ENCODE assay signal across 14 cellular contexts in the genomic region with DNA sequence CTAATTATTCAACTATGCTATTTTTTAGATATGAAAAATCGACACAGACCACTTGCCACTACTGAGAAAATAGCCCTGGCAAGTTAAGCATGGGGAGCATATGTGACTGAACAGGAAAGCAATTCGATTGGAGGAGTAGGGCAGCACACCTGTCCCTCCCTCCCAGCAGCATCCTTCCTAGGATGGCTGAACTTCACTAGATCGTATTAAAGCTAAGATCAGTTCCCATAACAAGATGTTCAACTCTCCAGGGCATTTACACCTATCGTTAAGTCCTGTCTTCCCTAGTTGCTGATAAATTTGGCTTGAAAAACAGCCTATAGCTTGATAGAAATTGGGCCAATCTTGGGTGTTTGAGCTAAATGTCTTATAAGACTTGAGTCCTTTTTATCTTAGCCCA. TPM values are rescaled to one million over a fixed set of nuclear protein-coding genes. Genes with fewer than 3 reads are reported as not detected.
DNase-seq lines count a peak whose midpoint lies in the region; ATAC-seq and TF ChIP-seq lines count a peak whose summit lies in the region.
"Had no signal": no experiment of that assay in that cellular context is flagged by ENCODE, and none has a peak within 500 bp of the region (broad histone marks: within the 10 kb centered on the region; RNA-seq: fewer than 3 reads in every experiment).

No MANE protein-coding gene starts in this region.

- TF ChIP-seq CTCF in natural killer cell (IDR thresholded peaks at IDR 0.05) = no peak
- no peak for TF ChIP-seq CTCF in Peyer's patch (IDR thresholded peaks at IDR 0.05)

- no peak overlapping the region for H2BK12ac ChIP-seq in mesenchymal stem cell (ENCODE audit: low read length in 2 of 2)

- peak overlapping the region; percentile 70 to 100 for H3K27ac Mint-ChIP-seq in natural killer cell
- peak overlapping the region in 1 of 2 donors; percentile 77 for H3K27ac Mint-ChIP-seq in natural killer cell treated with Interleukin-12 subunit alpha and Interleukin-12 subunit beta and Interleukin-15 and Interleukin-18, amount 100 ng/mL, for 72 hours
- H3K27ac Mint-ChIP-seq in activated T-helper 1 cell treated with anti-CD3 and anti-CD28 coated beads, Interleukin-12 subunit alpha, Interleukin-12 subunit beta, Interleukin-2, Interleukin-4 antibody, amounts not matched to agents 30 ng/mL and 10 ng/mL and 1 ng/mL, durations not matched to agents 14 hours and 24 hours and 36 hours = peak overlapping the region; percentile 11

- peaks cover 54 to 65% of the 10 kb centered on the region in 2 donors for H3K4me1 Mint-ChIP-seq in natural killer cell
- peaks cover 58 to 65% of the 10 kb centered on the region in 2 donors for H3K4me1 Mint-ChIP-seq in natural killer cell treated with Interleukin-12 subunit alpha and Interleukin-12 subunit beta and Interleukin-15 and Interleukin-18, amount 100 ng/mL, for 72 hours (ENCODE audit: low read depth in 2 of 2)
- peaks cover 70% of the 10 kb centered on the region for H3K4me1 Mint-ChIP-seq in activated T-helper 1 cell treated with anti-CD3 and anti-CD28 coated beads, Interleukin-12 subunit alpha, Interleukin-12 subunit beta, Interleukin-2, Interleukin-4 antibody, amounts not matched to agents 30 ng/mL and 10 ng/mL and 1 ng/mL, durations not matched to agents 14 hours and 24 hours and 36 hours (ENCODE audit: low read depth)

- H3K4me1 ChIP-seq in mesenchymal stem cell (ENCODE audit: control insufficient read depth, insufficient read depth, low read depth, low read length) = peaks cover 7% of the 10 kb centered on the region
- peaks cover 0 to 33% (median 5%) of the 10 kb centered on the region in 4 donors for H3K4me1 ChIP-seq in Peyer's patch

- peaks cover 25% of the 10 kb centered on the region for H3K36me3 Mint-ChIP-seq in natural killer cell
- peaks cover 65% of the 10 kb centered on the region for H3K36me3 Mint-ChIP-seq in natural killer cell treated with Interleukin-12 subunit alpha and Interleukin-12 subunit beta and Interleukin-15 and Interleukin-18, amount 100 ng/mL, for 72 hours
- peaks cover 74% of the 10 kb centered on the region for H3K36me3 Mint-ChIP-seq in activated T-helper 1 cell treated with anti-CD3 and anti-CD28 coated beads, Interleukin-12 subunit alpha, Interleukin-12 subunit beta, Interleukin-2, Interleukin-4 antibody, amounts not matched to agents 30 ng/mL and 10 ng/mL and 1 ng/mL, durations not matched to agents 14 hours and 24 hours and 36 hours (ENCODE audit: low read depth)

- H3K4me2 ChIP-seq in mesenchymal stem cell (ENCODE audit: low read length, poor library complexity, severe bottlenecking) = no peak overlapping the region
- H3K4me2 ChIP-seq: PC-9 had no signal

- H3K9me3 ChIP-seq in mesenchymal stem cell (ENCODE audit: control insufficient read depth, low read length) (no peaks in the 10 kb centered on the region), Peyer's patch (no peaks in the 10 kb centered on the region)
- H3K9me3 ChIP-seq: thoracic aorta had no signal

- peak overlapping the region; percentile 56 for H3K9ac ChIP-seq in mesenchymal stem cell (ENCODE audit: low read length)
- H3K9ac ChIP-seq: parathyroid adenoma had no signal

- H3K36me3 ChIP-seq in mesenchymal stem cell (ENCODE audit: control insufficient read depth in 1 of 2, insufficient read depth in 2 of 2, low read depth in 1 of 2, low read length in 2 of 2) = peaks cover 19 to 58% of the 10 kb centered on the region in 2 experiments
- H3K36me3 ChIP-seq in Peyer's patch = peaks cover 2 to 50% (median 2%) of the 10 kb centered on the region in 3 donors

- no peak overlapping the region for H3K27ac ChIP-seq in mesenchymal stem cell (ENCODE audit: low read length, poor library complexity, severe bottlenecking)
- no peak overlapping the region for H3K27ac ChIP-seq in Peyer's patch
- H3K27ac ChIP-seq: parathyroid adenoma, PC-9, thoracic aorta had no signal

- 100% methylated on average over 3 of the region's 4 CpGs for WGBS in mesenchymal stem cell

- no peak for TF ChIP-seq POLR2A in Peyer's patch (IDR thresholded peaks at IDR 0.05)

- no peak overlapping the region for H4K8ac ChIP-seq in mesenchymal stem cell (ENCODE audit: low read length)

- no peak overlapping the region for H2BK5ac ChIP-seq in mesenchymal stem cell (ENCODE audit: low read depth, low read length, poor library complexity, severe bottlenecking)

- no peak overlapping the region for H2BK120ac ChIP-seq in mesenchymal stem cell (ENCODE audit: low read depth, low read length)

- H3K18ac ChIP-seq in mesenchymal stem cell (ENCODE audit: low read depth in 1 of 2, low read length in 2 of 2) = no peak overlapping the region

- H2BK15ac ChIP-seq in mesenchymal stem cell (ENCODE audit: low read depth, poor library complexity, severe bottlenecking) = no peak overlapping the region

- no peak overlapping the region for H3K23ac ChIP-seq in mesenchymal stem cell (ENCODE audit: low read length in 2 of 2)

- H3K79me1 ChIP-seq in mesenchymal stem cell (replicated peaks; ENCODE audit: low read length, poor library complexity, severe bottlenecking) = peaks cover 19% of the 10 kb centered on the region

- H3K4me3 ChIP-seq in mesenchymal stem cell (ENCODE audit: insufficient read depth in 1 of 2, low read depth in 1 of 2, low read length in 2 of 2) (no peak overlapping the region), Peyer's patch (no peak overlapping the region)
- H3K4me3 ChIP-seq: PC-9, thoracic aorta had no signal

- intact Hi-C loops in natural killer cell (cut with micrococcal nuclease) = loop anchor here (10.0 kb wide), 1 partner anchor 745 kb away; a partner anchor contains a TSS
- intact Hi-C loops in activated T-helper 1 cell treated with anti-CD3 and anti-CD28 coated beads, Interleukin-12 subunit alpha, Interleukin-12 subunit beta, Interleukin-2, Interleukin-4 antibody, amounts not matched to agents 30 ng/mL and 10 ng/mL and 1 ng/mL, durations not matched to agents 14 hours and 24 hours and 36 hours (cut with micrococcal nuclease) = loop anchor here (10.0 kb wide), 2 partner anchors 545 to 1255 kb away; a partner anchor contains a TSS

- no peak for ATAC-seq in natural killer cell
- ATAC-seq in natural killer cell treated with Interleukin-12 subunit alpha and Interleukin-12 subunit beta and Interleukin-15 and Interleukin-18, amount 100 ng/mL, for 72 hours = no peak
- no peak for ATAC-seq in HG03469 (IDR thresholded peaks at IDR 0.05; ENCODE audit: unreplicated experiment)

- DNase-seq in natural killer cell (no peak), mesenchymal stem cell (no peak), Peyer's patch (no peak), GM03348 (ENCODE audit: low spot score) (no peak)
- DNase-seq in natural killer cell treated with Interleukin-12 subunit alpha and Interleukin-12 subunit beta and Interleukin-15 and Interleukin-18, amount 100 ng/mL, for 72 hours (ENCODE audit: low spot score) = no peak
- DNase-seq in activated T-helper 1 cell treated with anti-CD3 and anti-CD28 coated beads, Interleukin-12 subunit alpha, Interleukin-12 subunit beta, Interleukin-2, Interleukin-4 antibody, amounts not matched to agents 30 ng/mL and 10 ng/mL and 1 ng/mL, durations not matched to agents 14 hours and 24 hours and 36 hours (ENCODE audit: low spot score) = no peak
- DNase-seq: C1 segment of cervical spinal cord, islet precursor cell, NCI-H1930, NCI-H526 treated with DMSO at 0.1 percent for 48 hours, PC-9 had no signal

- no peak overlapping the region for H2AFZ ChIP-seq in mesenchymal stem cell (ENCODE audit: low read depth, low read length)
- H2AFZ ChIP-seq: parathyroid adenoma, PC-9 had no signal

- no peak overlapping the region for H3K14ac ChIP-seq in mesenchymal stem cell (ENCODE audit: low read length in 2 of 2)

- H4K91ac ChIP-seq in mesenchymal stem cell (ENCODE audit: low read length) = no peak overlapping the region

- no peaks in the 10 kb centered on the region for H3K27me3 ChIP-seq in mesenchymal stem cell (ENCODE audit: control insufficient read depth in 1 of 2, insufficient read depth in 1 of 2, low read length in 2 of 2)
- no peaks in the 10 kb centered on the region for H3K27me3 ChIP-seq in Peyer's patch

- no peak overlapping the region for H3K4ac ChIP-seq in mesenchymal stem cell (ENCODE audit: low read depth in 1 of 2, low read length in 2 of 2)

- no peak overlapping the region for H2AK5ac ChIP-seq in mesenchymal stem cell (ENCODE audit: low read length, severe bottlenecking)

- H3K4me3 Mint-ChIP-seq in natural killer cell = no peak overlapping the region
- no peak overlapping the region for H3K4me3 Mint-ChIP-seq in natural killer cell treated with Interleukin-12 subunit alpha and Interleukin-12 subunit beta and Interleukin-15 and Interleukin-18, amount 100 ng/mL, for 72 hours
- no peak overlapping the region for H3K4me3 Mint-ChIP-seq in activated T-helper 1 cell treated with anti-CD3 and anti-CD28 coated beads, Interleukin-12 subunit alpha, Interleukin-12 subunit beta, Interleukin-2, Interleukin-4 antibody, amounts not matched to agents 30 ng/mL and 10 ng/mL and 1 ng/mL, durations not matched to agents 14 hours and 24 hours and 36 hours

- H3K27me3 Mint-ChIP-seq in natural killer cell (ENCODE audit: low read depth in 2 of 2) = no peaks in the 10 kb centered on the region
- H3K27me3 Mint-ChIP-seq in natural killer cell treated with Interleukin-12 subunit alpha and Interleukin-12 subunit beta and Interleukin-15 and Interleukin-18, amount 100 ng/mL, for 72 hours = no peaks in the 10 kb centered on the region
- no peaks in the 10 kb centered on the region for H3K27me3 Mint-ChIP-seq in activated T-helper 1 cell treated with anti-CD3 and anti-CD28 coated beads, Interleukin-12 subunit alpha, Interleukin-12 subunit beta, Interleukin-2, Interleukin-4 antibody, amounts not matched to agents 30 ng/mL and 10 ng/mL and 1 ng/mL, durations not matched to agents 14 hours and 24 hours and 36 hours (ENCODE audit: insufficient read depth)

- H3K9me3 Mint-ChIP-seq in natural killer cell = no peaks in the 10 kb centered on the region
- H3K9me3 Mint-ChIP-seq in natural killer cell treated with Interleukin-12 subunit alpha and Interleukin-12 subunit beta and Interleukin-15 and Interleukin-18, amount 100 ng/mL, for 72 hours = no peaks in the 10 kb centered on the region
- H3K9me3 Mint-ChIP-seq in activated T-helper 1 cell treated with anti-CD3 and anti-CD28 coated beads, Interleukin-12 subunit alpha, Interleukin-12 subunit beta, Interleukin-2, Interleukin-4 antibody, amounts not matched to agents 30 ng/mL and 10 ng/mL and 1 ng/mL, durations not matched to agents 14 hours and 24 hours and 36 hours = no peaks in the 10 kb centered on the region

RNA-seq across cellular contexts. Expression of a gene that starts 7.0 kb away (rescaled TPM):
- 100 to 1,000 TPM; 151 to 222 (median 174) TPM for total RNA-seq in natural killer cell
- 100 to 1,000 TPM in 1 of 2 donors, 10 to 100 TPM in 1; 97.9 to 119 TPM for total RNA-seq in natural killer cell treated with Interleukin-12 subunit alpha and Interleukin-12 subunit beta and Interleukin-15 and Interleukin-18, amount 100 ng/mL, for 72 hours
- total RNA-seq in activated T-helper 1 cell treated with anti-CD3 and anti-CD28 coated beads, Interleukin-12 subunit alpha, Interleukin-12 subunit beta, Interleukin-2, Interleukin-4 antibody, amounts not matched to agents 30 ng/mL and 10 ng/mL and 1 ng/mL, durations not matched to agents 14 hours and 24 hours and 36 hours = 124 and 126 TPM in 2 replicates
- polyA plus RNA-seq in mesenchymal stem cell (2013, experiment 1 of 2) = 55.9 TPM
- polyA plus RNA-seq in mesenchymal stem cell (2013, experiment 2 of 2) = 52.8 TPM
- 10 to 100 TPM; 47.6 to 74.0 (median 61.3) TPM for total RNA-seq in Peyer's patch

RNA-seq across cellular contexts. Expression of a gene that starts 7.6 kb away (rescaled TPM):
- total RNA-seq in natural killer cell (10 to 100 TPM; 14.2 to 19.9 (median 16.6) TPM), Peyer's patch (10 to 100 TPM; 35.3 to 59.8 (median 42.5) TPM)
- 10 to 100 TPM; 43.9 to 58.4 TPM for total RNA-seq in natural killer cell treated with Interleukin-12 subunit alpha and Interleukin-12 subunit beta and Interleukin-15 and Interleukin-18, amount 100 ng/mL, for 72 hours
- 75.5 and 77.7 TPM in 2 replicates for total RNA-seq in activated T-helper 1 cell treated with anti-CD3 and anti-CD28 coated beads, Interleukin-12 subunit alpha, Interleukin-12 subunit beta, Interleukin-2, Interleukin-4 antibody, amounts not matched to agents 30 ng/mL and 10 ng/mL and 1 ng/mL, durations not matched to agents 14 hours and 24 hours and 36 hours
- polyA plus RNA-seq in mesenchymal stem cell (2013, experiment 1 of 2) = 38.7 TPM
- polyA plus RNA-seq in mesenchymal stem cell (2013, experiment 2 of 2) = 39.7 TPM

RNA-seq across cellular contexts. Expression of a gene that starts 16.6 kb away (rescaled TPM):
- total RNA-seq in natural killer cell (10 to 100 TPM in 1 of 3 donors, 1 to 10 TPM in 2; 8.1 to 10.8 (median 8.9) TPM), Peyer's patch (10 to 100 TPM in 2 of 4 donors, 1 to 10 TPM in 2; 8.2 to 25.2 (median 15.1) TPM)
- 10 to 100 TPM in 1 of 2 donors, 1 to 10 TPM in 1; 7.3 to 15.8 TPM for total RNA-seq in natural killer cell treated with Interleukin-12 subunit alpha and Interleukin-12 subunit beta and Interleukin-15 and Interleukin-18, amount 100 ng/mL, for 72 hours
- total RNA-seq in activated T-helper 1 cell treated with anti-CD3 and anti-CD28 coated beads, Interleukin-12 subunit alpha, Interleukin-12 subunit beta, Interleukin-2, Interleukin-4 antibody, amounts not matched to agents 30 ng/mL and 10 ng/mL and 1 ng/mL, durations not matched to agents 14 hours and 24 hours and 36 hours = 11.6 and 13.4 TPM in 2 replicates
- polyA plus RNA-seq in mesenchymal stem cell (2013, experiment 1 of 2) = 14.3 TPM
- polyA plus RNA-seq in mesenchymal stem cell (2013, experiment 2 of 2) = 13.5 TPM

RNA-seq across cellular contexts. Expression of a gene that starts 36.9 kb away (rescaled TPM):
- total RNA-seq in natural killer cell = 10 to 100 TPM; 39.4 to 51.4 (median 50.9) TPM
- total RNA-seq in natural killer cell treated with Interleukin-12 subunit alpha and Interleukin-12 subunit beta and Interleukin-15 and Interleukin-18, amount 100 ng/mL, for 72 hours = 10 to 100 TPM; 29.6 to 32.5 TPM
- 23.9 and 36.0 TPM in 2 replicates for total RNA-seq in activated T-helper 1 cell treated with anti-CD3 and anti-CD28 coated beads, Interleukin-12 subunit alpha, Interleukin-12 subunit beta, Interleukin-2, Interleukin-4 antibody, amounts not matched to agents 30 ng/mL and 10 ng/mL and 1 ng/mL, durations not matched to agents 14 hours and 24 hours and 36 hours
- 13.6 TPM for polyA plus RNA-seq in mesenchymal stem cell (2013, experiment 1 of 2)
- 14.4 TPM for polyA plus RNA-seq in mesenchymal stem cell (2013, experiment 2 of 2)
- total RNA-seq in Peyer's patch = 100 to 1,000 TPM in 2 of 4 donors, 10 to 100 TPM in 2; 35.5 to 111 (median 83.8) TPM

RNA-seq across cellular contexts. Expression of a gene that starts 38.8 kb away (rescaled TPM):
- 100 to 1,000 TPM in 2 of 3 donors, 10 to 100 TPM in 1; 91.4 to 138 (median 138) TPM for total RNA-seq in natural killer cell
- total RNA-seq in natural killer cell treated with Interleukin-12 subunit alpha and Interleukin-12 subunit beta and Interleukin-15 and Interleukin-18, amount 100 ng/mL, for 72 hours = 100 to 1,000 TPM in 1 of 2 donors, 10 to 100 TPM in 1; 94.8 to 122 TPM
- total RNA-seq in activated T-helper 1 cell treated with anti-CD3 and anti-CD28 coated beads, Interleukin-12 subunit alpha, Interleukin-12 subunit beta, Interleukin-2, Interleukin-4 antibody, amounts not matched to agents 30 ng/mL and 10 ng/mL and 1 ng/mL, durations not matched to agents 14 hours and 24 hours and 36 hours = 115 and 120 TPM in 2 replicates
- 50.0 TPM for polyA plus RNA-seq in mesenchymal stem cell (2013, experiment 1 of 2)
- 49.7 TPM for polyA plus RNA-seq in mesenchymal stem cell (2013, experiment 2 of 2)
- 100 to 1,000 TPM in 1 of 4 donors, 10 to 100 TPM in 3; 38.6 to 328 (median 45.2) TPM for total RNA-seq in Peyer's patch
